In genomic region chr14:78764645-78765044, GRCh38 we compare ENCODE assay signal across 19 cellular contexts.
"Had no signal": no experiment of that assay in that cellular context is flagged by ENCODE, and none has a peak within 500 bp of the region (broad histone marks: within the 10 kb centered on the region; RNA-seq: fewer than 3 reads in every experiment).

No MANE protein-coding gene starts in this region.

- H3K27me3 Mint-ChIP-seq: activated CD4-positive, alpha-beta T cell treated with anti-CD3 and anti-CD28 coated beads, Interleukin-2, amount 10 ng/mL, durations not matched to agents 24 days and 14 days; activated T-cell treated with anti-CD3 and anti-CD28 coated beads, Interleukin-2, amount 50 U/mL, for 24 hours had no signal

- H3K27me3 ChIP-seq: esophagus squamous epithelium, thyroid gland had no signal

- H3K36me3 Mint-ChIP-seq: activated naive CD8-positive, alpha-beta T cell treated with anti-CD3 and anti-CD28 coated beads, Interleukin-2, amount 10 ng/mL, durations not matched to agents 7 days and 5 days; naive thymus-derived CD8-positive, alpha-beta T cell; T-cell had no signal

- H3K9me3 Mint-ChIP-seq: activated CD4-positive, alpha-beta T cell treated with anti-CD3 and anti-CD28 coated beads, Interleukin-2, amount 10 ng/mL, durations not matched to agents 24 days and 14 days; activated CD8-positive, alpha-beta T cell treated with anti-CD3 and anti-CD28 coated beads for 36 hours; activated T-cell treated with anti-CD3 and anti-CD28 coated beads, Interleukin-2, amount 50 U/mL, for 24 hours; activated T-helper 2 cell treated with anti-CD3 and anti-CD28 coated beads, Interferon-gamma antibody, Interleukin-2, Interleukin-4, amounts not matched to agents 10 μg/mL and 5 μg/mL and 100 μg/mL, durations not matched to agents 14 hours and 24 hours and 36 hours had no signal

- H3K4me1 Mint-ChIP-seq: activated CD4-positive, alpha-beta T cell treated with anti-CD3 and anti-CD28 coated beads, Interleukin-2, amount 10 ng/mL, durations not matched to agents 24 days and 14 days; activated naive CD8-positive, alpha-beta T cell treated with anti-CD3 and anti-CD28 coated beads, Interleukin-2, amount 10 ng/mL, durations not matched to agents 7 days and 5 days; naive thymus-derived CD8-positive, alpha-beta T cell; T-cell had no signal

- ATAC-seq: activated CD8-positive, alpha-beta T cell treated with anti-CD3 and anti-CD28 coated beads for 36 hours; naive thymus-derived CD8-positive, alpha-beta T cell; T-cell had no signal

- H3K27ac Mint-ChIP-seq: activated CD4-positive, alpha-beta T cell treated with anti-CD3 and anti-CD28 coated beads, Interleukin-2, amount 10 ng/mL, durations not matched to agents 24 days and 14 days; activated CD8-positive, alpha-beta T cell treated with anti-CD3 and anti-CD28 coated beads for 36 hours; activated naive CD8-positive, alpha-beta T cell treated with anti-CD3 and anti-CD28 coated beads, Interleukin-2, amount 10 ng/mL, durations not matched to agents 7 days and 5 days; activated T-cell treated with anti-CD3 and anti-CD28 coated beads, Interleukin-2, amount 50 U/mL, for 24 hours; activated T-helper 2 cell treated with anti-CD3 and anti-CD28 coated beads, Interferon-gamma antibody, Interleukin-2, Interleukin-4, amounts not matched to agents 10 μg/mL and 5 μg/mL and 100 μg/mL, durations not matched to agents 14 hours and 24 hours and 36 hours; naive thymus-derived CD8-positive, alpha-beta T cell; T-cell had no signal

- H3K27ac ChIP-seq: esophagus squamous epithelium, thyroid gland had no signal

- H3K9me3 ChIP-seq: esophagus squamous epithelium, thyroid gland had no signal

- H3K36me3 ChIP-seq: esophagus squamous epithelium, thyroid gland had no signal

- H3K4me1 ChIP-seq: esophagus squamous epithelium, thyroid gland had no signal

- DNase-seq: activated CD4-positive, alpha-beta T cell treated with anti-CD3 and anti-CD28 coated beads, Interleukin-2, amount 10 ng/mL, durations not matched to agents 24 days and 14 days; activated CD4-positive, CD25-positive, alpha-beta regulatory T cell; activated CD8-positive, alpha-beta T cell treated with anti-CD3 and anti-CD28 coated beads for 36 hours; activated naive CD4-positive, alpha-beta T cell treated with Interleukin-2 at 50 U/mL for 16 hours; activated naive CD8-positive, alpha-beta T cell treated with anti-CD3 and anti-CD28 coated beads, Interleukin-2, amount 10 ng/mL, durations not matched to agents 7 days and 5 days; activated T-cell treated with anti-CD3 and anti-CD28 coated beads, Interleukin-2, amount 50 U/mL, for 24 hours; anterior cingulate cortex; cerebellar nuclear complex; cortex of kidney; effector CD4-positive, alpha-beta T cell; esophagus squamous epithelium; mesenchymal stem cell; naive thymus-derived CD8-positive, alpha-beta T cell; stimulated activated CD4-positive, alpha-beta T cell treated with anti-CD3 and anti-CD28 coated beads, Interleukin-12 subunit alpha, Interleukin-12 subunit beta, amount 100 ng/mL, for 4 hours; stimulated activated CD4-positive, alpha-beta T cell treated with anti-CD3 and anti-CD28 coated beads, Interleukin-1b, Interleukin-23, amount 100 ng/mL, for 48 hours; stimulated activated naive CD4-positive, alpha-beta T cell treated with Interleukin-2 at 50 U/mL for 16 hours; T-cell; thyroid gland had no signal

- H3K4me3 ChIP-seq: esophagus squamous epithelium, thyroid gland had no signal

- H3K4me3 Mint-ChIP-seq: activated CD4-positive, alpha-beta T cell treated with anti-CD3 and anti-CD28 coated beads, Interleukin-2, amount 10 ng/mL, durations not matched to agents 24 days and 14 days; activated CD8-positive, alpha-beta T cell treated with anti-CD3 and anti-CD28 coated beads for 36 hours; activated naive CD8-positive, alpha-beta T cell treated with anti-CD3 and anti-CD28 coated beads, Interleukin-2, amount 10 ng/mL, durations not matched to agents 7 days and 5 days; activated T-cell treated with anti-CD3 and anti-CD28 coated beads, Interleukin-2, amount 50 U/mL, for 24 hours; naive thymus-derived CD8-positive, alpha-beta T cell; T-cell had no signal
